In the genomic region with DNA sequence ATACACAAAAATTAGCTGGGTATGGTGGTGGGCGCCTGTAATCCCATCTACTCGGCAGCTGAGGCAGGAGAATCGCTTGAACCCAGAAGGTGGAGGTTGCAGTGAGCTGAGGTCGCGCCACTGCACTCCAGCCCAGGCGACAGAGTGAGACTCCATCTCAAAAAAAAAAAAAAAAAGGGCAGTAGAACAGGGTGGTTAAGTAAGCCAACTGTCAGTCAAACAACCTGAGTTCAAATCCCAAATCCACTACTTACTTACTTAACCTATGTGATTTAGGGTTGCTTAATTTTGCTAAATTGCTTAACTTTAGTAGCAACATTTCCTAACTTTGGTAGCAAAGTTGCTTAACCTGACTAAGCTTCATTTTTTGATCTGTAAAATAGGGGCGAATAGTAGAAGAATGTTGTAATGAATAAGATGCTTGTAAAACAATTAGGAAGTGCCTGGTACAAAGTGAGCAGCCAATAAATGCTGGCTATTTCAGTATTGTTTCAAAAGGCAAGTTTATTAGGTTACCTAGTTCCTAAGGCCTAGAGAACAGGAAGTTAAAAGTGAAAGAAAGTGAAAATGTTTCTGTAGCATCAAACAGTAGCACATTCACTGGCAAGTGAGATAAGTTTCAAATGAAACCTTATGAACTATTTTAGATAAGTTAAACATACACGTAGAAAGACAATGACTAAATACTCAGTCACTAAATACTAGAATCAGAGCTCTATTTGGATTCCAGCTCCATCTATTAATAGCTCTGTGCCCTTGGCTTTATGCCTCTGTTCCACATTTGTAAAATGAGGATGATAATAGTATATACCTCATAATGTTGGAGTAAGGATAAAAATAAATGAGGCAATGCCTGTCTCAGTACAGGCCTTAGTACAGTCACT, we compare ENCODE assay signal across 8 cellular contexts.
DNase-seq lines count a peak whose midpoint lies in the region; ATAC-seq and TF ChIP-seq lines count a peak whose summit lies in the region.

No MANE protein-coding gene starts in this region.

- no peaks in the 10 kb centered on the region for H4K20me1 ChIP-seq in SU-DHL-6 (ENCODE audit: low read depth, low read length)
- H4K20me1 ChIP-seq in hepatocyte (ENCODE audit: insufficient read depth, poor library complexity, severe bottlenecking) = no peaks in the 10 kb centered on the region

- H3K9me2 ChIP-seq in SU-DHL-6 (replicated peaks; ENCODE audit: insufficient read depth, low read length) (no peaks in the 10 kb centered on the region), hepatocyte (replicated peaks; ENCODE audit: insufficient read depth) (no peaks in the 10 kb centered on the region)

- H3K4me3 ChIP-seq in SU-DHL-6 (ENCODE audit: insufficient read depth, low read length, poor library complexity, severe bottlenecking) (no peak overlapping the region), hepatocyte (no peak overlapping the region)

- H3K27ac ChIP-seq in SU-DHL-6 (ENCODE audit: low read depth, low read length) (no peak overlapping the region), hepatocyte (peak overlapping the region; percentile 1)

- peak; percentile 63 for ATAC-seq in HG03064 (IDR thresholded peaks at IDR 0.05; ENCODE audit: low read depth, unreplicated experiment)

- peaks cover 5% of the 10 kb centered on the region for H3K4me1 ChIP-seq in hepatocyte (ENCODE audit: insufficient read depth)

- H3K9me3 ChIP-seq in SU-DHL-6 (ENCODE audit: insufficient read depth, low read length) = no peaks in the 10 kb centered on the region
- H3K9me3 ChIP-seq in hepatocyte (ENCODE audit: low read depth) = no peaks in the 10 kb centered on the region

- H3K27me3 ChIP-seq in SU-DHL-6 (ENCODE audit: low read length) = no peaks in the 10 kb centered on the region
- no peaks in the 10 kb centered on the region for H3K27me3 ChIP-seq in hepatocyte

- H3K79me2 ChIP-seq in SU-DHL-6 (ENCODE audit: insufficient read depth, low read length) (no peaks in the 10 kb centered on the region), hepatocyte (no peaks in the 10 kb centered on the region)

- DNase-seq in NCI-H510A treated with DMSO at 0.1 percent for 48 hours (lab: John Stamatoyannopoulos, UW) = peak; percentile 23
- no peak for DNase-seq in NCI-H510A (lab: John Stamatoyannopoulos, UW)
- DNase-seq in hepatocyte (ENCODE audit: low spot score) = no peak
- no peak for DNase-seq in SW480 (ENCODE audit: low spot score)
- DNase-seq in NCI-H1694 treated with DMSO at 0.1 percent for 48 hours (lab: John Stamatoyannopoulos, UW) = no peak
- DNase-seq in activated CD4-positive, alpha-beta T cell treated with anti-CD3 and anti-CD28 coated beads, Interleukin-2, amount 50 U/mL, for 1 hour = no peak

- H3K9ac ChIP-seq in SU-DHL-6 (ENCODE audit: low read length) = no peak overlapping the region

- H2AFZ ChIP-seq in SU-DHL-6 (ENCODE audit: low read depth, low read length, severe bottlenecking) (peak overlapping the region; percentile 78), hepatocyte (no peak overlapping the region)

- H3K36me3 ChIP-seq in SU-DHL-6 (ENCODE audit: low read length) (no peaks in the 10 kb centered on the region), hepatocyte (replicated peaks; ENCODE audit: insufficient read depth, low read depth) (no peaks in the 10 kb centered on the region)

- no peaks in the 10 kb centered on the region for H3F3A ChIP-seq in SU-DHL-6 (ENCODE audit: insufficient read depth)

- 81% methylated on average over 8 of the region's 8 CpGs for WGBS in hepatocyte (ENCODE audit: low lambda C conversion rate, missing lambda C conversion rate)

- H3K4me2 ChIP-seq in SU-DHL-6 (ENCODE audit: low read depth, low read length, poor library complexity, severe bottlenecking) (peak overlapping the region; percentile 34), hepatocyte (no peak overlapping the region)

- TF ChIP-seq CTCF in SU-DHL-6 (IDR thresholded peaks at IDR 0.05; ENCODE audit: insufficient read depth, low read length, poor library complexity, severe bottlenecking) (no peak), hepatocyte (IDR thresholded peaks at IDR 0.05; ENCODE audit: poor library complexity) (no peak)
